3 cellular contexts compared by ENCODE assay signal in the genomic region with DNA sequence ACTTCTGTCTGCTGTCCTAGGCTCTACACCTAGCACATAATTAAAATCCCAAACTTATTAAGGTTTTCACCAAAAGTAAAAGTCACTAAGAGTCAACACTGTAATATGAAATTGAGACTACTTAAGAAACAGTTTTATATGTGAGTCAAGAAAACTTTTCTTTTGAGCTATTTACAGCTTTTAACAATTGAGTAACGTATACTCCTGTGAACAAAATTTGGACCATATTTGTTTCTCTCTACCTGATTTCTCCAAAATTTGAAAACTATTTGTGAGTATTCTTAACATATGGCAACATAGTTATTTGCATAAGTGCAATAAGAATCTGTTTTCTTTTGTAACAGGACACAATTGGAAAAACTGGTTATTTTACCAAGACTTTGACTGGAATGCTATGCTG. TPM values are rescaled to one million over a fixed set of nuclear protein-coding genes. Genes with fewer than 3 reads are reported as not detected.
"Had no signal": no experiment of that assay in that cellular context is flagged by ENCODE, and none has a peak within 500 bp of the region (broad histone marks: within the 10 kb centered on the region; RNA-seq: fewer than 3 reads in every experiment).

No MANE protein-coding gene starts in this region.

RNA-seq across cellular contexts. Expression of a gene that starts 26.6 kb away (rescaled TPM):
- polyA plus RNA-seq: stomach, thymus, urinary bladder had no signal

RNA-seq across cellular contexts. Expression of a gene that starts 60.0 kb away (rescaled TPM):
- polyA plus RNA-seq: stomach, urinary bladder had no signal
